ENCODE assay signal across 32 cellular contexts in the genomic region with DNA sequence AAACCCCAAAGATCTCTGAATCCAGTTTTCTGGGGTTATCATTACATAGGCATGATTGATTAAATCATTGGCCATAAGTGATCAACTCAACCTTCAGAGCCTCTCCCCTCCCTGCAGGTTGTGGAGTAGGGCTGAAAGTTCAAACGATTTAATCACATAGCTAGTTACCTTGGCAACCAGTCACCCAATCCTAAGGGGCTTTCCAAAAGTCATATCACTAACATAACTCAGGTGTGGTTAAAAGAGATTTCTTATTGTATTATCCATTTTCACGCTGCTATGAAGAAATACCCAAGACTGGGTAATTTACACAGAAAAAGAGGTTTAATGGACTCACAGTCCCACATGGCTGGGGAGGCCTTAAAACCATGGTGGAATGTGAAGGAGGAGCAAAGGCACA.
"Had no signal": no experiment of that assay in that cellular context is flagged by ENCODE, and none has a peak within 500 bp of the region (broad histone marks: within the 10 kb centered on the region; RNA-seq: fewer than 3 reads in every experiment).

No MANE protein-coding gene starts in this region.

- H3K4me1 ChIP-seq: adrenal gland, body of pancreas, esophagus muscularis mucosa, foreskin keratinocyte, gastrocnemius medialis, heart left ventricle had no signal

- H3K27me3 ChIP-seq: adrenal gland, body of pancreas, esophagus muscularis mucosa, foreskin keratinocyte, gastrocnemius medialis, heart left ventricle had no signal

- H3K9me3 ChIP-seq: adrenal gland, body of pancreas, esophagus muscularis mucosa, gastrocnemius medialis, heart left ventricle had no signal

- H3K4me3 ChIP-seq: adrenal gland, body of pancreas, esophagus muscularis mucosa, gastrocnemius medialis, heart left ventricle had no signal

- DNase-seq: activated B cell treated with CpG ODN at 0.5 μM for 24 hours; activated CD4-positive, alpha-beta T cell treated with anti-CD3 and anti-CD28 coated beads for 48 hours; activated CD4-positive, alpha-beta T cell treated with anti-CD3 and anti-CD28 coated beads, Interleukin-2, amount 50 U/mL, for 1 hour; activated CD4-positive, alpha-beta T cell treated with anti-CD3 and anti-CD28 coated beads, Interleukin-2, amount 50 U/mL, for 48 hours; activated CD8-positive, alpha-beta memory T cell treated with anti-CD3 and anti-CD28 coated beads for 24 hours; activated CD8-positive, alpha-beta T cell treated with anti-CD3 and anti-CD28 coated beads for 36 hours; activated effector memory CD4-positive, alpha-beta T cell treated with anti-CD3 and anti-CD28 coated beads, Interleukin-2, amount 50 U/mL, for 16 hours; activated naive CD4-positive, alpha-beta T cell treated with anti-CD3 and anti-CD28 coated beads for 36 hours; activated naive CD8-positive, alpha-beta T cell treated with anti-CD3 and anti-CD28 coated beads for 36 hours; activated naive CD8-positive, alpha-beta T cell treated with anti-CD3 and anti-CD28 coated beads, Interleukin-2, amount 50 U/mL, for 24 hours; activated T-cell treated with anti-CD3 and anti-CD28 coated beads, Interleukin-2, amount 50 U/mL, for 1 hour; activated T-cell treated with anti-CD3 and anti-CD28 coated beads, Interleukin-2, amount 50 U/mL, for 48 hours; adrenal gland; amygdala; aorta; body of pancreas; caudate nucleus; cortex of kidney; dermis blood vessel endothelial cell; effector CD4-positive, alpha-beta T cell; effector memory CD8-positive, alpha-beta T cell; erythroblast; foreskin keratinocyte; gastrocnemius medialis; glutamatergic neuron; heart left ventricle; hypothalamus; T1000; WERI-Rb-1 had no signal

- ATAC-seq: activated CD4-positive, CD25-positive, alpha-beta regulatory T cell treated with anti-CD3 and anti-CD28 coated beads, Interleukin-2, amount 50 U/mL, for 24 hours; activated CD8-positive, alpha-beta T cell treated with anti-CD3 and anti-CD28 coated beads for 36 hours; activated naive CD8-positive, alpha-beta T cell treated with anti-CD3 and anti-CD28 coated beads, Interleukin-2, amount 50 U/mL, for 24 hours; body of pancreas; effector memory CD8-positive, alpha-beta T cell; foreskin keratinocyte; gastrocnemius medialis; heart left ventricle had no signal

- FAIRE-seq: colon had no signal

- H3K27ac ChIP-seq: adrenal gland, body of pancreas, esophagus muscularis mucosa, foreskin keratinocyte, gastrocnemius medialis, heart left ventricle, WERI-Rb-1 had no signal

- H3K36me3 ChIP-seq: adrenal gland, esophagus muscularis mucosa, gastrocnemius medialis, heart left ventricle, WERI-Rb-1 had no signal
